ENCODE assay signal across 8 cellular contexts in the genomic region with DNA sequence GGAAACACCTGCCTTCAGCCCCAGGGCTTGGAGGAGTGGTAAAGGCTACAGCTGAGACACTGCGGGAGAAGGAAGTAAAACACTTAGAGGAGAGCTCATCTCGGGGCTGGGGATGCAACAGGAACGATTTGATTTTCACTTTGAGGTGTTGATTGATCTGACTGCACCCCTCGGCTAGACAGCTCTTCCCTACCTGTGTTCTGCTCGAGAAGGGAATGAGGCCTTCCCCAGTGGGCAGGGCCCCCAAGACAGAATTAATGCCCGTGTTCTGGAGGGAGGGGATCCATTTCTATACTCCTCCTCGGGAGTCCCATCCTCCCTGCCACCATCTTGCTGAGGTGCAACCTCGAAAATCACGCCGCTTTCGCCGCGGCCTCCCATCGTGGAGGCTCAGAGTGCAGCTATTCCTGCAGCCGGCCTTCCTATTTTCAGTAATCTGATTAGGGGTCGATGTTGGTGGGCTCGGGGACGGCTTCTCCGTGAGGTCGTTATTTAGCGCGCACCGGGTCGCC. TPM values are rescaled to one million over a fixed set of nuclear protein-coding genes. Genes with fewer than 3 reads are reported as not detected.
A peak's percentile ranks its signal among the peaks of the same experiment; 100 is the strongest.
DNase-seq lines count a peak whose midpoint lies in the region; ATAC-seq and TF ChIP-seq lines count a peak whose summit lies in the region.

No MANE protein-coding gene starts in this region.

- H3K27ac Mint-ChIP-seq in activated naive CD4-positive, alpha-beta T cell treated with anti-CD3 and anti-CD28 coated beads, Interleukin-2, amount 10 ng/mL, durations not matched to agents 7 days and 5 days: peak overlapping the region; percentile 95

- H3K4me3 ChIP-seq in adrenal gland: peak overlapping the region; percentile 18 to 97 (median 66)
- H3K4me3 ChIP-seq in left lung: peak overlapping the region; percentile 55 to 82
- peak overlapping the region; percentile 85 for H3K4me3 ChIP-seq in thoracic aorta

- H3K4me1 ChIP-seq in adrenal gland (replicated peaks in 1 of 2) (peaks cover 39 to 46% of the 10 kb centered on the region in 2 donors), left lung (peaks cover 32 to 59% of the 10 kb centered on the region in 2 donors), thoracic aorta (ENCODE audit: control insufficient read depth in 1 of 2, low read depth in 2 of 2) (peaks cover 19 to 44% of the 10 kb centered on the region in 2 donors)

- CTCF ChIA-PET in activated naive CD4-positive, alpha-beta T cell treated with anti-CD3 and anti-CD28 coated beads, Interleukin-2, amount 10 ng/mL, durations not matched to agents 7 days and 5 days (lab: Charles Lee): interaction anchor here (1.7 to 4.8 kb wide), 7 partner anchors 20 to 73 kb away, joined by 3 to 80 read pairs (median 23); no protein-coding TSS in a partner anchor

- WGBS in adrenal gland, 4 donors: 3 to 18% (median 9%) methylated on average over 6 to 24 of the region's 24 CpGs

- ATAC-seq in left lung: no peak
- no peak for ATAC-seq in thoracic aorta (ENCODE audit: insufficient number of reproducible peaks, low FRiP score, low read depth)
- ATAC-seq in HG03135 (IDR thresholded peaks at IDR 0.05; ENCODE audit: unreplicated experiment): no peak

- peak overlapping the region; percentile 96 for H3K4me3 Mint-ChIP-seq in activated naive CD4-positive, alpha-beta T cell treated with anti-CD3 and anti-CD28 coated beads, Interleukin-2, amount 10 ng/mL, durations not matched to agents 7 days and 5 days

- no peaks in the 10 kb centered on the region for H3K27me3 Mint-ChIP-seq in activated naive CD4-positive, alpha-beta T cell treated with anti-CD3 and anti-CD28 coated beads, Interleukin-2, amount 10 ng/mL, durations not matched to agents 7 days and 5 days

- H3K9me3 Mint-ChIP-seq in activated naive CD4-positive, alpha-beta T cell treated with anti-CD3 and anti-CD28 coated beads, Interleukin-2, amount 10 ng/mL, durations not matched to agents 7 days and 5 days: no peaks in the 10 kb centered on the region

- H3K27ac ChIP-seq in adrenal gland (peak overlapping the region; percentile 41 to 89 (median 79)), left lung (peak overlapping the region; percentile 86 to 95), thoracic aorta (peak overlapping the region; percentile 89 to 95)

- TF ChIP-seq CTCF in adrenal gland (IDR thresholded peaks at IDR 0.05) (no peak), left lung (IDR thresholded peaks at IDR 0.05) (no peak), thoracic aorta (IDR thresholded peaks at IDR 0.05) (no peak)

- TF ChIP-seq POLR2A in adrenal gland (IDR thresholded peaks at IDR 0.05): no peak

- H3K4me1 Mint-ChIP-seq in activated naive CD4-positive, alpha-beta T cell treated with anti-CD3 and anti-CD28 coated beads, Interleukin-2, amount 10 ng/mL, durations not matched to agents 7 days and 5 days: peaks cover 49% of the 10 kb centered on the region

- H3K36me3 Mint-ChIP-seq in activated naive CD4-positive, alpha-beta T cell treated with anti-CD3 and anti-CD28 coated beads, Interleukin-2, amount 10 ng/mL, durations not matched to agents 7 days and 5 days: peaks cover 35% of the 10 kb centered on the region

- H3K27me3 ChIP-seq in adrenal gland (no peaks in the 10 kb centered on the region), left lung (no peaks in the 10 kb centered on the region), thoracic aorta (replicated peaks; ENCODE audit: insufficient read depth) (no peaks in the 10 kb centered on the region)

- DNase-seq in activated naive CD4-positive, alpha-beta T cell treated with anti-CD3 and anti-CD28 coated beads, Interleukin-2, amount 10 ng/mL, durations not matched to agents 7 days and 5 days: peak; percentile 26
- no peak for DNase-seq in activated naive CD4-positive, alpha-beta T cell treated with anti-CD3 and anti-CD28 coated beads, Interleukin-2, amount 50 U/mL, for 16 hours
- DNase-seq in adrenal gland (peak in 1 of 7 donors; percentile 24), left lung (no peak), thoracic aorta (ENCODE audit: low spot score) (no peak), ecto neural progenitor cell (ENCODE audit: low spot score) (no peak), HCEC 1CT (no peak)

- H3K36me3 ChIP-seq in adrenal gland (replicated peaks in 1 of 2): no peaks in the 10 kb centered on the region
- H3K36me3 ChIP-seq in left lung: peaks cover 0 to 1% of the 10 kb centered on the region in 2 donors
- H3K36me3 ChIP-seq in thoracic aorta: no peaks in the 10 kb centered on the region

- intact Hi-C loops in adrenal gland (cut with DNase I) (loop anchor here (5.0 to 10.0 kb wide), 2 partner anchors 63 to 124 kb away; no protein-coding TSS in a partner anchor), left lung (cut with DNase I) (loop anchor here in 1 of 2 donors (5.0 kb wide), 1 partner anchor 63 kb away; no protein-coding TSS in a partner anchor)

- H3K9me3 ChIP-seq in adrenal gland (replicated peaks in 1 of 3): no peaks in the 10 kb centered on the region
- H3K9me3 ChIP-seq in left lung: no peaks in the 10 kb centered on the region
- no peaks in the 10 kb centered on the region for H3K9me3 ChIP-seq in thoracic aorta

RNA-seq across cellular contexts. Expression of gene ATP2B4, which starts 2.4 kb away (rescaled TPM):
- total RNA-seq in adrenal gland (100 to 1,000 TPM in 4 of 8 donors, 10 to 100 TPM in 4; 88.2 to 120 (median 102) TPM), left lung (100 to 1,000 TPM; 109 to 128 TPM), thoracic aorta (100 to 1,000 TPM; 131 to 138 TPM)
- 100 to 1,000 TPM in 1 of 3 donors, 10 to 100 TPM in 2; 38.5 to 161 (median 42.8) TPM for polyA plus RNA-seq in adrenal gland
